Comparison of ENCODE assay signal across 21 cellular contexts in the genomic region with DNA sequence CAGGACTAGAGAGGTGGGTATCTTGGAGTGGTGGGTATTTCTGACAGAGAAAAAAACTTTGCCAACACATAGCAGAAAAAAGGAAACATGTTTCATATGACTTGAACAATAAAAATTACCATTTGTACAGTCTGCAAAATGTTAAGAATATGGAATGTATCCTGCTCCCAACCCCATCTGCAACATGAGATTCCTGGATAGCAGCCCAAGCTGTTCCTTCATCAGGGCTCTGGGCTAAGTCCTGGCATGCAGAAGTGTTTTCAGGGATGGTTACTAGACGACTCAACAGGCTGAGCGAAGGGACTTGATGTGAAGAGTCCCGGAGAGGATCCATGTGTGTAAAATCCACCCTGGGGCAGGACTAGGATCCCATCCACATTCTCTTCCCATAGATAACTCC.
DNase-seq lines count a peak whose midpoint lies in the region; ATAC-seq and TF ChIP-seq lines count a peak whose summit lies in the region.
"Had no signal": no experiment of that assay in that cellular context is flagged by ENCODE, and none has a peak within 500 bp of the region (broad histone marks: within the 10 kb centered on the region; RNA-seq: fewer than 3 reads in every experiment).

No MANE protein-coding gene starts in this region.

- peaks cover 0 to 3% (median 0%) of the 10 kb centered on the region in 4 donors for H3K4me1 ChIP-seq in tibial nerve

- H3K36me3 ChIP-seq in tibial nerve, result no peaks in the 10 kb centered on the region

- no peak overlapping the region for H3K4me3 ChIP-seq in tibial nerve

- H3K27me3 ChIP-seq in tibial nerve, result peaks cover 0 to 6% of the 10 kb centered on the region in 2 donors

- no peak for TF ChIP-seq CTCF in tibial nerve (IDR thresholded peaks at IDR 0.05)

- TF ChIP-seq POLR2A in tibial nerve (IDR thresholded peaks at IDR 0.05), result no peak

- no peak for ATAC-seq in HG03097 (IDR thresholded peaks at IDR 0.05; ENCODE audit: low FRiP score, unreplicated experiment)
- ATAC-seq: activated naive CD8-positive, alpha-beta T cell treated with anti-CD3 and anti-CD28 coated beads, Interleukin-2, amount 50 U/mL, for 24 hours; PC-3; right cardiac atrium had no signal

- 83 to 86% methylated on average over 3 of the region's 3 CpGs for WGBS in tibial nerve, 2 donors

- TF ChIP-seq EP300 in tibial nerve (IDR thresholded peaks at IDR 0.05), result no peak

- H3K27ac ChIP-seq in tibial nerve, result no peak overlapping the region
- H3K27ac ChIP-seq: VCaP had no signal

- no peaks in the 10 kb centered on the region for H3K9me3 ChIP-seq in tibial nerve

- peak; percentile 78 for DNase-seq in EH (ENCODE audit: low read depth)
- peak; percentile 55 for DNase-seq in RPMI7951 (ENCODE audit: low read depth)
- DNase-seq in dedifferentiated amniotic fluid mesenchymal stem cell (ENCODE audit: extremely low spot score), result peak; percentile 88
- peak; percentile 24 for DNase-seq in non-pigmented ciliary epithelial cell (ENCODE audit: low read depth)
- no peak for DNase-seq in tibial nerve (ENCODE audit: low spot score in 2 of 2)
- DNase-seq in germinal center (ENCODE audit: low spot score), result no peak
- DNase-seq: activated CD4-positive, alpha-beta memory T cell treated with anti-CD3 and anti-CD28 coated beads for 36 hours; activated naive CD8-positive, alpha-beta T cell treated with anti-CD3 and anti-CD28 coated beads, Interleukin-2, amount 50 U/mL, for 24 hours; C1 segment of cervical spinal cord; DMS79 treated with DMSO at 0.1 percent for 48 hours; head of caudate nucleus; mesendoderm; NCI-H1048; NCI-H2107; NCI-H774; PC-3; right cardiac atrium; stimulated activated CD4-positive, alpha-beta T cell treated with anti-CD3 and anti-CD28 coated beads, Interleukin-2, amount 100 ng/mL, for 48 hours; substantia nigra had no signal

Comparison
In these comparisons a context has a peak if more than half of its experiments do, and no peak if none do; other contexts are left out.
1. DNase-seq: peak in EH (single experiment), RPMI7951 (single experiment), dedifferentiated amniotic fluid mesenchymal stem cell (single experiment) and non-pigmented ciliary epithelial cell (single experiment); none in tibial nerve (0 of 2) and germinal center (single experiment).